ENCODE assay signal across 23 cellular contexts in genomic region chr5:131142970-131143617, GRCh38.
"Had no signal": no experiment of that assay in that cellular context is flagged by ENCODE, and none has a peak within 500 bp of the region (broad histone marks: within the 10 kb centered on the region; RNA-seq: fewer than 3 reads in every experiment).

No MANE protein-coding gene starts in this region.

- DNase-seq: activated B cell treated with CpG ODN at 0.5 μM for 24 hours; activated CD4-positive, alpha-beta T cell treated with anti-CD3 and anti-CD28 coated beads for 36 hours; activated CD4-positive, alpha-beta T cell treated with anti-CD3 and anti-CD28 coated beads, Interleukin-2, amount 50 U/mL, for 4 hours; activated CD8-positive, alpha-beta memory T cell treated with anti-CD3 and anti-CD28 coated beads, Interleukin-2, amount 50 U/mL, for 48 hours; activated naive CD4-positive, alpha-beta T cell treated with Interleukin-2 at 50 U/mL for 16 hours; activated naive CD8-positive, alpha-beta T cell treated with anti-CD3 and anti-CD28 coated beads, Interleukin-2, amount 10 ng/mL, durations not matched to agents 7 days and 5 days; activated T-cell treated with anti-CD3 and anti-CD28 coated beads, Interleukin-2, amount 50 U/mL, for 48 hours; amniotic stem cell; endodermal cell; head of caudate nucleus; hypothalamus; left ventricle myocardium superior; mammary epithelial cell; naive thymus-derived CD8-positive, alpha-beta T cell; retina; sigmoid colon; stimulated activated CD4-positive, alpha-beta T cell treated with anti-CD3 and anti-CD28 coated beads, Interleukin-15, amount 100 ng/mL, for 24 hours; transverse colon had no signal

- ATAC-seq: activated CD4-positive, alpha-beta T cell treated with anti-CD3 and anti-CD28 coated beads for 36 hours; gastroesophageal sphincter; left ventricle myocardium superior; naive thymus-derived CD8-positive, alpha-beta T cell; stimulated activated memory B cell treated with anti-CD40 and anti-IgM and Interleukin-4, amounts not matched to agents 10 μg/mL and 1 μg/mL and 100 μg/mL, for 72 hours had no signal

- H3K27me3 ChIP-seq: sigmoid colon, transverse colon had no signal

- H3K36me3 ChIP-seq: gastroesophageal sphincter, sigmoid colon, transverse colon had no signal

- H3K9me3 ChIP-seq: gastroesophageal sphincter, sigmoid colon, transverse colon had no signal

- H3K4me3 ChIP-seq: coronary artery, gastroesophageal sphincter, sigmoid colon, smooth muscle cell, transverse colon had no signal

- H3K27ac ChIP-seq: coronary artery, epithelial cell of prostate, gastroesophageal sphincter, sigmoid colon, transverse colon had no signal

- H3K4me1 ChIP-seq: gastroesophageal sphincter, sigmoid colon, transverse colon had no signal
